In the genomic region with DNA sequence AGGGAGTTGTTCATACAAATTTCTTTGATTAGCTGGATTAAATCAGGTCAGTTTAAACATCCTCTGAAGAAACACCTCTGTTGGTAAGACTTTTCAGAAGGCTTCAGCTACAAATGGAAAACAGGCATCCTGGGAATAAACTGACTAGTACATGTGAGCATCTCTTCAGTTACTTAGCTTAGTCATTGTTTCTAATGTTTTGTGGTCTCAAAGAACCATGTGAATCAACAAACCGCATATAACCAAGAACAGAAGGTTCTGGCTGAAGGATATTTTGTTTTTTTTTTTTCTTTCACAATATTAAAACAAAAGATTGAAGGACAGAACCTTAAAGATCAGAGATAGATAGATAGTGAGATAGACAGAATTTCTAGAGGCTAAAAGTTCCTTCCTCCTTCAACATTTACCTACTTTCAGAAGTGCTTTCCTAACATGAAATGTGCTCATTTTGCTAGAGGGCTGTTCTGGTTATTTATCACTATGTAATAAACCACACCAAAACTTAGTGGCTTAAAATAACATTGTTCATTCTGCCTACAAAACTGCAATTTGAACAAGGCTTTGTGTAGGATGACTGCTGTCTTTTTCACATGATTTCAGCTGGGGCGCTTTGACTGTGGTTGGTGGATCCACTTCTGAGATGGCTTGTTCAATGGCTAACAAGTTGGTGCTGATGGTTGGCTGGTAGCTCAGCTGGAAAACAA, we compare ENCODE assay signal across 10 cellular contexts.
A peak's percentile ranks its signal among the peaks of the same experiment; 100 is the strongest.
DNase-seq lines count a peak whose midpoint lies in the region; ATAC-seq, FAIRE-seq and TF ChIP-seq lines count a peak whose summit lies in the region.
"Had no signal": no experiment of that assay in that cellular context is flagged by ENCODE, and none has a peak within 500 bp of the region (broad histone marks: within the 10 kb centered on the region; RNA-seq: fewer than 3 reads in every experiment).

No MANE protein-coding gene starts in this region.

- intact Hi-C loops in Right ventricle myocardium inferior (cut with DNase I) = no loop called here

- no peak for TF ChIP-seq CTCF in fibroblast of the aortic adventitia (IDR thresholded peaks at IDR 0.05; ENCODE audit: insufficient read depth, low read length)
- no peak for TF ChIP-seq CTCF in D721Med (IDR thresholded peaks at IDR 0.05; ENCODE audit: insufficient read depth, missing control alignments)
- TF ChIP-seq CTCF in SK-N-SH (IDR thresholded peaks at IDR 0.05) = no peak

- H2AFZ ChIP-seq in SK-N-SH (ENCODE audit: low read depth) = no peak overlapping the region

- H3K4me2 ChIP-seq in SK-N-SH = no peak overlapping the region

- POLR2A ChIA-PET in SK-N-SH (lab: Yijun Ruan, JAX) = no interaction called here

- no peak for TF ChIP-seq RAD21 in SK-N-SH (IDR thresholded peaks at IDR 0.05; ENCODE audit: low read length)

- H3K4me3 ChIP-seq in fibroblast of the aortic adventitia (ENCODE audit: low read depth, low read length) (no peak overlapping the region), SK-N-SH (ENCODE audit: low read depth in 2 of 2, low read length in 1 of 2) (no peak overlapping the region)

- H3K36me3 ChIP-seq in SK-N-SH (replicated peaks in 1 of 2; ENCODE audit: control insufficient read depth in 1 of 2, insufficient read depth in 2 of 2, low read length in 1 of 2) = no peaks in the 10 kb centered on the region

- no peaks in the 10 kb centered on the region for H3K27me3 ChIP-seq in SK-N-SH (ENCODE audit: insufficient read depth)

- H3K9ac ChIP-seq in SK-N-SH = no peak overlapping the region

- CTCF ChIA-PET in SK-N-SH (lab: Yijun Ruan, JAX) = interaction anchor here (1.2 to 1.3 kb wide), 2 partner anchors 38 to 67 kb away, joined by 4 to 5 read pairs; no protein-coding TSS in a partner anchor

- H4K20me1 ChIP-seq in SK-N-SH (ENCODE audit: insufficient read depth) = no peaks in the 10 kb centered on the region

- peak; percentile 54 for DNase-seq in GM04504 (ENCODE audit: low read depth)
- DNase-seq in fibroblast of the aortic adventitia (ENCODE audit: low read depth) = peak; percentile 80
- DNase-seq in D721Med (ENCODE audit: insufficient read length, low spot score) = no peak
- DNase-seq in Right ventricle myocardium inferior (ENCODE audit: missing footprints) = no peak
- no peak for DNase-seq in cortex of kidney (lab: John Stamatoyannopoulos, UW)
- no peak for DNase-seq in SK-N-SH
- DNase-seq: CD4-positive, alpha-beta memory T cell; NCI-H146 had no signal

- peak overlapping the region in 1 of 2 experiments; percentile 59; a peak in 2 of 4 replicates for H3K27ac ChIP-seq in SK-N-SH (ENCODE audit: low read depth in 2 of 2, low read length in 1 of 2)

- WGBS in SK-N-SH (ENCODE audit: low lambda C conversion rate) = 62% methylated on average over 2 of the region's 2 CpGs

- no peak for TF ChIP-seq EP300 in SK-N-SH (IDR thresholded peaks at IDR 0.05; ENCODE audit: borderline replicate concordance in 1 of 2, low read depth in 1 of 2, low read length in 1 of 2)

- peak; percentile 62 for ATAC-seq in GM21737 (IDR thresholded peaks at IDR 0.05; ENCODE audit: unreplicated experiment)
- peak; percentile 53 for ATAC-seq in HG03469 (IDR thresholded peaks at IDR 0.05; ENCODE audit: unreplicated experiment)
- no peak for ATAC-seq in Right ventricle myocardium inferior

- H3K9me3 ChIP-seq in SK-N-SH = no peaks in the 10 kb centered on the region

- no peak for FAIRE-seq in D721Med (lab: Jason Lieb, UNC)

- no peaks in the 10 kb centered on the region for H3K79me2 ChIP-seq in SK-N-SH (ENCODE audit: insufficient read depth)

- no peaks in the 10 kb centered on the region for H3K9me2 ChIP-seq in SK-N-SH

- H3F3A ChIP-seq in SK-N-SH (replicated peaks; ENCODE audit: insufficient read depth) = no peaks in the 10 kb centered on the region

- H3K4me1 ChIP-seq in SK-N-SH (ENCODE audit: control insufficient read depth in 1 of 2, insufficient read depth in 2 of 2, low read depth in 1 of 2, low read length in 1 of 2) = peaks cover 0 to 7% of the 10 kb centered on the region in 2 experiments; a peak in 1 of 4 replicates

TF ChIP-seq in SK-N-SH, 30 proteins besides CTCF, POLR2A, EP300 and RAD21:
- TF ChIP-seq EZH2phosphoT487 (IDR thresholded peaks at IDR 0.05; ENCODE audit: borderline replicate concordance, low read depth) (no peak), TCF12 (IDR thresholded peaks at IDR 0.05) (no peak), RXRA (IDR thresholded peaks at IDR 0.05; ENCODE audit: borderline replicate concordance, low read depth) (no peak), PBX3 (IDR thresholded peaks at IDR 0.05) (no peak), USF1 (IDR thresholded peaks at IDR 0.05; ENCODE audit: borderline replicate concordance, low read depth) (no peak), MXI1 (IDR thresholded peaks at IDR 0.05; ENCODE audit: low read depth, low read length) (no peak), JUND (IDR thresholded peaks at IDR 0.05) (no peak), IRF3 (IDR thresholded peaks at IDR 0.05; ENCODE audit: low read depth, low read length) (no peak), NRF1 (IDR thresholded peaks at IDR 0.05; ENCODE audit: low read depth, low read length) (no peak), FOSL2 (IDR thresholded peaks at IDR 0.05; ENCODE audit: borderline replicate concordance, low read depth) (no peak), SIN3A (IDR thresholded peaks at IDR 0.05; ENCODE audit: borderline replicate concordance, low read depth, low read length) (no peak), TAF1 (IDR thresholded peaks at IDR 0.05; ENCODE audit: borderline replicate concordance, low read depth, low read length) (no peak), FOXJ3 (CRISPR knock-in tag; IDR thresholded peaks at IDR 0.05) (no peak), ZBTB33 (IDR thresholded peaks at IDR 0.05; ENCODE audit: borderline replicate concordance, low read depth) (no peak), NFIC (IDR thresholded peaks at IDR 0.05; ENCODE audit: borderline replicate concordance) (no peak), CHD2 (IDR thresholded peaks at IDR 0.05; ENCODE audit: low read length, partially characterized antibody) (no peak), RCOR1 (IDR thresholded peaks at IDR 0.05; ENCODE audit: low read length) (no peak), FOXM1 (IDR thresholded peaks at IDR 0.05; ENCODE audit: low read depth) (no peak)

Comparison
In these comparisons a context has a peak if more than half of its experiments do, and no peak if none do; other contexts are left out.
1. DNase-seq: peak in GM04504 (single experiment) and fibroblast of the aortic adventitia (single experiment); none in D721Med (single experiment), Right ventricle myocardium inferior (single experiment), cortex of kidney (single experiment) and SK-N-SH (single experiment).